ENCODE assay signal across 1 cellular context in the genomic region with DNA sequence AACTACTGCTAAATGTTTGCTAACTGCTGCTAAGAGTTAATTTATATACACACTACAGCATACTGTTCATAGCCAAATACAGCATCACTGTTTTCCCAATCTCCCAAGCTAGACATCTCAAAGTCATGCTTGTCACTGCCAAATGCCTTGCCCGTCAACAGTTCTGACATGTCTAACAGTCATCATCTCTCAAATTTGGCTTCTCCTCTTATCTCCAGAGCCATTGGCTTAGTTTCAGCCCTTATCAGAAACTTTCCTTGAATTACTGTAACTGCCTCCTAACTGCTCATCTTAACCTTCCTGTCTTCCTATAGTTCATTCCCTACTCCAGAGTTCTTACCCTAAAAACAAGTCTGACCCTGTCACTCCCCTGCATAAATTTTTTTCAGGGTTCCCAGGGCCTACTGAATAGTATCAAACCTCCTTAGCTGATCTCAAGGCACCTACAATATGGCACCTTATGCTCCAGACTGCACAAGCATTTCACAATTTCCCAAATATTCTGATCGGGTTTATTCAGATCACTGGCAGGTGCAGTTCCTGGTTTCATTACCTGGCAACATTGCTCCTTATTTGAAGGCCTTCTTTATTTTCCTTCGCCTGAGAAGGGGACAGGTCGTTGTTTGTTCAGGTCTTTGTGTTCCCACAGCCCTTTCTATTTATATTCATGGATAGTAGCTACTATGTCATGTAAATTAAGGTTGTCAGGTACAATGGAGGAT.
TF ChIP-seq lines count a peak whose summit lies in the region.

No MANE protein-coding gene starts in this region.

TF ChIP-seq in H1, 55 proteins besides CTCF, POLR2A, EP300 and RAD21 (continued from another document):
- no peak for TF ChIP-seq ZNF274 (IDR thresholded peaks at IDR 0.05; ENCODE audit: borderline replicate concordance, extremely low read depth, low read length)
- no peak for TF ChIP-seq SP2 (IDR thresholded peaks at IDR 0.05; ENCODE audit: low read length)
- TF ChIP-seq JUN (IDR thresholded peaks at IDR 0.05; ENCODE audit: low read depth, low read length), result no peak
- no peak for TF ChIP-seq GABPA (IDR thresholded peaks at IDR 0.05; ENCODE audit: borderline replicate concordance, insufficient read depth, low read length)
- no peak for TF ChIP-seq TAF1 (IDR thresholded peaks at IDR 0.05; ENCODE audit: low read depth, low read length)
